ENCODE assay signal across 1 cellular context in genomic region chr19:42282036-42282762, GRCh38.
TF ChIP-seq lines count a peak whose summit lies in the region.

No MANE protein-coding gene starts in this region.

TF ChIP-seq in WTC11, 78 proteins besides CTCF, POLR2A, EP300 and RAD21 (continued from another document):
- TF ChIP-seq E2F5 (CRISPR knock-in tag; IDR thresholded peaks at IDR 0.05), result no peak
- no peak for TF ChIP-seq ZNF396 (CRISPR knock-in tag; IDR thresholded peaks at IDR 0.05; ENCODE audit: borderline replicate concordance)
- TF ChIP-seq TEAD4 (CRISPR knock-in tag; IDR thresholded peaks at IDR 0.05), result no peak
- TF ChIP-seq CREB1 (CRISPR knock-in tag; IDR thresholded peaks at IDR 0.05), result no peak
- TF ChIP-seq, protein P1, sequence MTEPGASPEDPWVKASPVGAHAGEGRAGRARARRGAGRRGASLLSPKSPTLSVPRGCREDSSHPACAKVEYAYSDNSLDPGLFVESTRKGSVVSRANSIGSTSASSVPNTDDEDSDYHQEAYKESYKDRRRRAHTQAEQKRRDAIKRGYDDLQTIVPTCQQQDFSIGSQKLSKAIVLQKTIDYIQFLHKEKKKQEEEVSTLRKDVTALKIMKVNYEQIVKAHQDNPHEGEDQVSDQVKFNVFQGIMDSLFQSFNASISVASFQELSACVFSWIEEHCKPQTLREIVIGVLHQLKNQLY (CRISPR knock-in tag; IDR thresholded peaks at IDR 0.05), result no peak
- TF ChIP-seq TCF7 (CRISPR knock-in tag; IDR thresholded peaks at IDR 0.05; ENCODE audit: low read depth), result no peak
- TF ChIP-seq GTF2I (CRISPR knock-in tag; conservative IDR thresholded peaks at IDR 0.05), result no peak
